ENCODE assay signal across 36 cellular contexts in the genomic region with DNA sequence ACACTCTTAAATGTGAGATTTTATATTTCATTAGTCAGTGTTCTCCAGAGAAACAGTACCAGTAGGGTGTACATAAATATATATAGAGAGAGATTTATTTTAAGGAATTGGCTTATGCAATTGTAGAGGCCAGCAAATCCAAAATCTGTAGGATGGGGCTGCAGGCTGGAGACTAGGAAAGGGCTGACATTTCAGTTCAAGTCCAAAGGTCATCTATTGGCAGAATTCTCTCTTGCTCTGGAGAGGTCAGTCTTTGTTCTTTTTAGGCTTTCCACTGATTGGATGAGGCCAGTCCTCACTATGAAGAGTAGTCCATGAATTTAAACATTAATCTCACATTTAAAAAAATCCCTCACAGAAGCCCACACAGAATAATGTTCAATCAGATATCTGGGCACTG.
"Had no signal": no experiment of that assay in that cellular context is flagged by ENCODE, and none has a peak within 500 bp of the region (broad histone marks: within the 10 kb centered on the region; RNA-seq: fewer than 3 reads in every experiment).

No MANE protein-coding gene starts in this region.

- H3K4me3 ChIP-seq: MG63 had no signal

- DNase-seq: Karpas-422, Kasumi-1, MG63, MM.1S, NCI-H1048, NCI-H1092, NCI-H1092 treated with DMSO at 0.1 percent for 48 hours, NCI-H1105, NCI-H1105 treated with DMSO at 0.1 percent for 48 hours, NCI-H1417, NCI-H1417 treated with DMSO at 0.1 percent for 48 hours, NCI-H1436, NCI-H1436 treated with DMSO at 0.1 percent for 48 hours, NCI-H146, NCI-H1694, NCI-H1694 treated with DMSO at 0.1 percent for 48 hours, NCI-H187, NCI-H187 treated with DMSO at 0.1 percent for 48 hours, NCI-H1930, NCI-H2029, NCI-H2029 treated with DMSO at 0.1 percent for 48 hours, NCI-H2081, NCI-H2081 treated with DMSO at 0.1 percent for 48 hours, NCI-H2107, NCI-H2171, NCI-H2171 treated with DMSO at 0.1 percent for 48 hours, NCI-H2227 treated with DMSO at 0.1 percent for 48 hours, NCI-H226, NCI-H345, NCI-H446, NCI-H446 treated with DMSO at 0.1 percent for 48 hours, NCI-H510A, NCI-H510A treated with DMSO at 0.1 percent for 48 hours, NCI-H524, NCI-H524 treated with DMSO at 0.1 percent for 48 hours, NCI-H526 had no signal

- H3K9me3 ChIP-seq: MG63 had no signal

- H3K36me3 ChIP-seq: MG63 had no signal

- H3K27me3 ChIP-seq: MG63 had no signal
